8 cellular contexts compared by ENCODE assay signal in genomic region chr1:108049083-108049819, GRCh38.
A peak's percentile ranks its signal among the peaks of the same experiment; 100 is the strongest.
DNase-seq lines count a peak whose midpoint lies in the region; ATAC-seq and TF ChIP-seq lines count a peak whose summit lies in the region.

No MANE protein-coding gene starts in this region.

- H3K4me1 ChIP-seq in DND-41 (ENCODE audit: insufficient read depth, low read length), result peaks cover 48% of the 10 kb centered on the region

- no peaks in the 10 kb centered on the region for H3K9me3 ChIP-seq in DND-41 (ENCODE audit: insufficient read depth, low read length, severe bottlenecking)

- TF ChIP-seq CTCF in DND-41 (IDR thresholded peaks at IDR 0.05; ENCODE audit: borderline replicate concordance, extremely low read depth, low read length, poor library complexity, severe bottlenecking), result peak; percentile 73

- H3K79me2 ChIP-seq in DND-41 (ENCODE audit: insufficient read depth, low read length), result no peaks in the 10 kb centered on the region

- DNase-seq in DND-41 (peak; percentile 62), head of caudate nucleus (peak in 35 of 42 donors; percentile 4 to 76 (median 37)), retina (peak; percentile 75), NCI-H345 (lab: John Stamatoyannopoulos, UW) (no peak), NCI-H146 treated with DMSO at 0.1 percent for 48 hours (lab: John Stamatoyannopoulos, UW; ENCODE audit: unreplicated experiment) (no peak)
- peak; percentile 82 for DNase-seq in Jurkat, Clone E6-1 (ENCODE audit: low read depth, low spot score)
- peak; percentile 10 to 43 for DNase-seq in activated CD4-positive, alpha-beta T cell treated with anti-CD3 and anti-CD28 coated beads, Interleukin-2, amount 50 U/mL, for 48 hours

- intact Hi-C loops in head of caudate nucleus (cut with DNase I), result no loop called here

- H3K4me2 ChIP-seq in DND-41 (ENCODE audit: insufficient read depth, low read length), result no peak overlapping the region

- H3K27ac ChIP-seq in DND-41 (ENCODE audit: low read length), result peak overlapping the region; percentile 37; the same call in 1 of the 2 replicates

- H3K36me3 ChIP-seq in DND-41 (ENCODE audit: insufficient read depth, low read length), result no peaks in the 10 kb centered on the region

- no peaks in the 10 kb centered on the region for H4K20me1 ChIP-seq in DND-41 (ENCODE audit: insufficient read depth, low read length)

- no peak overlapping the region for H2AFZ ChIP-seq in DND-41 (ENCODE audit: low read depth, low read length)

- ATAC-seq in DND-41 (ENCODE audit: insufficient read depth, low read depth) (peak; percentile 58), GM19463 (IDR thresholded peaks at IDR 0.05; ENCODE audit: unreplicated experiment) (no peak)

- no peak overlapping the region for H3K4me3 ChIP-seq in DND-41 (ENCODE audit: low read depth in 1 of 2, low read length in 2 of 2)
- no peak overlapping the region for H3K4me3 ChIP-seq in Jurkat, Clone E6-1 (ENCODE audit: low read length)

- H3K27me3 ChIP-seq in DND-41 (ENCODE audit: insufficient read depth, low read length, poor library complexity), result no peaks in the 10 kb centered on the region

- no peak overlapping the region for H3K9ac ChIP-seq in DND-41 (ENCODE audit: low read depth, low read length)

Comparison
In these comparisons a context has a peak if more than half of its experiments do, and no peak if none do; other contexts are left out.
1. DNase-seq: peak in DND-41 (single experiment), Jurkat, Clone E6-1 (single experiment), activated CD4-positive, alpha-beta T cell treated with anti-CD3 and anti-CD28 coated beads, Interleukin-2, amount 50 U/mL, for 48 hours (2 of 2), head of caudate nucleus (35 of 42) and retina (single experiment); none in NCI-H345 (single experiment) and NCI-H146 treated with DMSO at 0.1 percent for 48 hours (single experiment).